ENCODE assay signal across 20 cellular contexts in genomic region chr1:243739335-243740003, GRCh38.
DNase-seq lines count a peak whose midpoint lies in the region; ATAC-seq, FAIRE-seq and TF ChIP-seq lines count a peak whose summit lies in the region.
"Had no signal": no experiment of that assay in that cellular context is flagged by ENCODE, and none has a peak within 500 bp of the region (broad histone marks: within the 10 kb centered on the region; RNA-seq: fewer than 3 reads in every experiment).

No MANE protein-coding gene starts in this region.

- H3K9me3 ChIP-seq in HepG2 (ENCODE audit: low read length) = no peaks in the 10 kb centered on the region

- no peak for FAIRE-seq in HepG2 (lab: Jason Lieb, UNC)
- FAIRE-seq in HTR-8/SVneo (lab: Jason Lieb, UNC) = no peak
- FAIRE-seq: K562 had no signal

- peaks cover 15% of the 10 kb centered on the region for H3K36me3 Mint-ChIP-seq in activated CD4-positive, alpha-beta memory T cell treated with anti-CD3 and anti-CD28 coated beads, Interleukin-2, amount 10 ng/mL, durations not matched to agents 7 days and 5 days (ENCODE audit: low read depth)

- no TSS peak for BruUV-seq in HepG2 (replicated peaks; lab: Mats Ljungman, UMichigan)

- H3K4me1 Mint-ChIP-seq in activated CD4-positive, alpha-beta memory T cell treated with anti-CD3 and anti-CD28 coated beads, Interleukin-2, amount 10 ng/mL, durations not matched to agents 7 days and 5 days = peaks cover 11% of the 10 kb centered on the region

- no peaks in the 10 kb centered on the region for H4K20me1 ChIP-seq in HepG2 (ENCODE audit: insufficient read depth, low read length)

- no peaks in the 10 kb centered on the region for H3K36me3 ChIP-seq in HepG2 (replicated peaks in 1 of 2; ENCODE audit: control insufficient read depth in 1 of 2, insufficient read depth in 2 of 2, low read length in 2 of 2)

- H3K27ac Mint-ChIP-seq in activated CD4-positive, alpha-beta memory T cell treated with anti-CD3 and anti-CD28 coated beads, Interleukin-2, amount 10 ng/mL, durations not matched to agents 7 days and 5 days = no peak overlapping the region
- H3K27ac Mint-ChIP-seq: activated T-cell treated with anti-CD3 and anti-CD28 coated beads, Interleukin-2, amount 50 U/mL, for 24 hours; memory B cell; stimulated activated naive CD8-positive, alpha-beta T cell treated with anti-CD3 and anti-CD28 coated beads, Interleukin-15, Interleukin-2, amounts not matched to agents 100 ng/mL and 50 ng/mL, for 24 hours; type B pancreatic cell had no signal

- H3K4me1 ChIP-seq in HepG2 (ENCODE audit: insufficient read depth, low read length) = peaks cover 10% of the 10 kb centered on the region

- in situ Hi-C loops in HepG2 (cut with HindIII; ENCODE audit: extremely low pct_ligation_motif_present, low pct_unique_long_range_greater_than_20kb) = loop anchor here (10.0 kb wide), 1 partner anchor 395 kb away; no protein-coding TSS in a partner anchor

- TF ChIP-seq CTCF in HepG2 (CRISPR knock-in tag; IDR thresholded peaks at IDR 0.05) = no peak

- TF ChIP-seq POLR2A in HepG2 (IDR thresholded peaks at IDR 0.05; ENCODE audit: insufficient read depth in 1 of 2, low read depth in 2 of 2, low read length in 2 of 2) = no peak

- no peak overlapping the region for H2AFZ ChIP-seq in HepG2 (ENCODE audit: low read length)

- no peaks in the 10 kb centered on the region for H3K9me3 Mint-ChIP-seq in activated CD4-positive, alpha-beta memory T cell treated with anti-CD3 and anti-CD28 coated beads, Interleukin-2, amount 10 ng/mL, durations not matched to agents 7 days and 5 days
- H3K9me3 Mint-ChIP-seq: activated T-cell treated with anti-CD3 and anti-CD28 coated beads, Interleukin-2, amount 50 U/mL, for 24 hours; memory B cell; stimulated activated naive CD8-positive, alpha-beta T cell treated with anti-CD3 and anti-CD28 coated beads, Interleukin-15, Interleukin-2, amounts not matched to agents 100 ng/mL and 50 ng/mL, for 24 hours had no signal

- H3K79me2 ChIP-seq in HepG2 (ENCODE audit: insufficient read depth, low read length) = no peaks in the 10 kb centered on the region

- intact Hi-C loops in left ventricle myocardium superior (cut with micrococcal nuclease) = no loop called here
- intact Hi-C loops in left cardiac atrium (cut with DNase I) = no loop called here
- intact Hi-C loops in HepG2 (cut with micrococcal nuclease; ENCODE audit: unreplicated experiment) = loop anchor here (1.0 to 10.0 kb wide), 2 partner anchors 49 to 185 kb away; no protein-coding TSS in a partner anchor

- TF ChIP-seq EP300 in HepG2 (IDR thresholded peaks at IDR 0.05; ENCODE audit: low read depth in 2 of 2, low read length in 2 of 2) (no peak), HepG2 (CRISPR knock-in tag; IDR thresholded peaks at IDR 0.05; ENCODE audit: borderline replicate concordance) (no peak)

- CTCF ChIA-PET in HepG2 (lab: Yijun Ruan, JAX; ENCODE audit: low intra/inter-chr PET ratio, low total read pairs) = no interaction called here
- CTCF ChIA-PET in activated CD4-positive, alpha-beta memory T cell treated with anti-CD3 and anti-CD28 coated beads, Interleukin-2, amount 10 ng/mL, durations not matched to agents 7 days and 5 days (lab: Charles Lee) = interaction anchor here (1.2 kb wide), 1 partner anchor 396 kb away, joined by 4 read pairs; no protein-coding TSS in a partner anchor

- H3K27me3 Mint-ChIP-seq in activated CD4-positive, alpha-beta memory T cell treated with anti-CD3 and anti-CD28 coated beads, Interleukin-2, amount 10 ng/mL, durations not matched to agents 7 days and 5 days = no peaks in the 10 kb centered on the region
- H3K27me3 Mint-ChIP-seq: activated T-cell treated with anti-CD3 and anti-CD28 coated beads, Interleukin-2, amount 50 U/mL, for 24 hours; memory B cell; stimulated activated naive CD8-positive, alpha-beta T cell treated with anti-CD3 and anti-CD28 coated beads, Interleukin-15, Interleukin-2, amounts not matched to agents 100 ng/mL and 50 ng/mL, for 24 hours; type B pancreatic cell had no signal

- WGBS in HepG2 (ENCODE audit: low lambda C conversion rate) = 10% methylated on average over 3 of the region's 3 CpGs

- no peak for DNase-seq in left ventricle myocardium superior
- DNase-seq in left cardiac atrium = no peak
- DNase-seq in HepG2 (ENCODE audit: low spot score) = peak; percentile 1
- peak in 1 of 49 donors; percentile 6 for DNase-seq in substantia nigra (lab: John Stamatoyannopoulos, UW)
- DNase-seq in iPS-NIHi7 (ENCODE audit: extremely low spot score) = no peak
- DNase-seq in activated CD4-positive, alpha-beta memory T cell treated with anti-CD3 and anti-CD28 coated beads, Interleukin-2, amount 10 ng/mL, durations not matched to agents 7 days and 5 days = no peak
- no peak for DNase-seq in HTR-8/SVneo (ENCODE audit: insufficient read length, low spot score)
- DNase-seq: activated naive CD4-positive, alpha-beta T cell treated with anti-CD3 and anti-CD28 coated beads, Interleukin-2, amount 50 U/mL, for 16 hours; activated T-cell treated with anti-CD3 and anti-CD28 coated beads, Interleukin-2, amount 50 U/mL, for 24 hours; NCI-H2029; NCI-H510A; retina; SW 1271 had no signal

- no peak for TF ChIP-seq RAD21 in HepG2 (CRISPR knock-in tag; IDR thresholded peaks at IDR 0.05)

- H3K9ac ChIP-seq in HepG2 (ENCODE audit: insufficient read depth, low read depth, low read length) = no peak overlapping the region
- H3K9ac ChIP-seq: BLaER1 treated with 17β-estradiol and CSF1 and Interleukin-3, amounts not matched to agents 10 nM and 100 nM had no signal

- no peaks in the 10 kb centered on the region for H3K27me3 ChIP-seq in HepG2 (ENCODE audit: control insufficient read depth in 1 of 2, insufficient read depth in 2 of 2, low read length in 2 of 2)
- H3K27me3 ChIP-seq: BLaER1 treated with 17β-estradiol and CSF1 and Interleukin-3, amounts not matched to agents 10 nM and 100 nM had no signal

- H3K27ac ChIP-seq in cingulate gyrus (ENCODE audit: low read depth, low read length) = peak overlapping the region; percentile 22
- H3K27ac ChIP-seq in HepG2 (ENCODE audit: extremely low read length, insufficient read depth, low read length) = no peak overlapping the region
- peak overlapping the region; percentile 13 for H3K27ac ChIP-seq in substantia nigra (ENCODE audit: low read depth, low read length, poor library complexity, severe bottlenecking)
- H3K27ac ChIP-seq: BLaER1 treated with 17β-estradiol and CSF1 and Interleukin-3, amounts not matched to agents 10 nM and 100 nM had no signal

- no peak overlapping the region for H3K4me3 ChIP-seq in HepG2 (replicated peaks in 1 of 3; ENCODE audit: insufficient read depth in 1 of 3, low read depth in 2 of 3, low read length in 3 of 3)
- H3K4me3 ChIP-seq: BLaER1 treated with 17β-estradiol and CSF1 and Interleukin-3, amounts not matched to agents 10 nM and 100 nM; K562 had no signal

- ATAC-seq in left ventricle myocardium superior (peak; percentile 69), left cardiac atrium (no peak), HepG2 (no peak; the same call in 2 of the 3 replicates)
- ATAC-seq: esophagus mucosa, K562 had no signal

- peak overlapping the region; percentile 3; the same call in 1 of the 2 replicates for H3K4me2 ChIP-seq in HepG2 (ENCODE audit: low read depth, low read length)

- no peak overlapping the region for H3K4me3 Mint-ChIP-seq in activated CD4-positive, alpha-beta memory T cell treated with anti-CD3 and anti-CD28 coated beads, Interleukin-2, amount 10 ng/mL, durations not matched to agents 7 days and 5 days
- H3K4me3 Mint-ChIP-seq: activated T-cell treated with anti-CD3 and anti-CD28 coated beads, Interleukin-2, amount 50 U/mL, for 24 hours; memory B cell; stimulated activated naive CD8-positive, alpha-beta T cell treated with anti-CD3 and anti-CD28 coated beads, Interleukin-15, Interleukin-2, amounts not matched to agents 100 ng/mL and 50 ng/mL, for 24 hours; type B pancreatic cell had no signal

- POLR2A ChIA-PET in HepG2 (lab: Yijun Ruan, JAX) = no interaction called here
- POLR2A ChIA-PET in activated CD4-positive, alpha-beta memory T cell treated with anti-CD3 and anti-CD28 coated beads, Interleukin-2, amount 10 ng/mL, durations not matched to agents 7 days and 5 days (lab: Charles Lee) = interaction anchor here (1.2 kb wide), 1 partner anchor 14 kb away, joined by 3 read pairs; no protein-coding TSS in a partner anchor

TF ChIP-seq in HepG2, 621 proteins besides CTCF, POLR2A, EP300 and RAD21:
- TF ChIP-seq ZSCAN21 (CRISPR knock-in tag; IDR thresholded peaks at IDR 0.05; ENCODE audit: borderline replicate concordance) (no peak), HNF4A (CRISPR knock-in tag; IDR thresholded peaks at IDR 0.05) (peak; percentile 38; the same call in 1 of the 2 replicates)
TF ChIP-seq in HepG2: peak in this region for 1.
